ENCODE assay signal across 31 cellular contexts in the genomic region with DNA sequence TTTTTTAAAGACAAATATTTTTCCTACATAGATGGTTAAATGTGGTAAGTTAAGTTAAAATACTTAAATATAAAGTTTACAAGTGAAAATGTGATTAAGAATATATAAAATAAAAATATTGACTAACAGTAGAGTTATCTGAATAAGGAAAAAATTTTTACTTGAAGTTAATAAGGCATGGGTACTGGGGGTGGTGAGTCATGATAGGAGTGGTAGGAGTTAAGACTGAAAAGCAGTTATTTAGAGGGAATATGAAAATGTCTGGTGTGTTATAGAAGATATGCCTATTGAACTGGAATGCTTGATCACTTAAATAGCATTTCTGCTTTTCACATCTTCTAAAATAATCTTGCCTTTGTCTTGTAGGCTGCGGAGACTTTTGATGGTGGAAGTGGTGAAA.
DNase-seq lines count a peak whose midpoint lies in the region; ATAC-seq, FAIRE-seq and TF ChIP-seq lines count a peak whose summit lies in the region.
"Had no signal": no experiment of that assay in that cellular context is flagged by ENCODE, and none has a peak within 500 bp of the region (broad histone marks: within the 10 kb centered on the region; RNA-seq: fewer than 3 reads in every experiment).

No MANE protein-coding gene starts in this region.

- no peak overlapping the region for H3K27ac Mint-ChIP-seq in activated T-helper 17 cell treated with anti-CD3 and anti-CD28 coated beads, Interleukin-2, amount 50 U/mL, for 72 hours
- H3K27ac Mint-ChIP-seq: activated T-cell treated with anti-CD3 and anti-CD28 coated beads, Interleukin-2, amount 50 U/mL, for 24 hours; effector memory CD8-positive, alpha-beta T cell; immature natural killer cell; mesothelial cell of epicardium; natural killer cell treated with Interleukin-12 subunit alpha and Interleukin-12 subunit beta and Interleukin-15 and Interleukin-18, amount 100 ng/mL, for 72 hours had no signal

- TF ChIP-seq CTCF in BJ (IDR thresholded peaks at IDR 0.05; ENCODE audit: insufficient read depth, low read depth, low read length), result no peak
- no peak for TF ChIP-seq CTCF in choroid plexus epithelial cell (conservative IDR thresholded peaks at IDR 0.05; ENCODE audit: low read depth, low read length)

- FAIRE-seq in islet of Langerhans (lab: Jason Lieb, UNC), result peak; percentile 56
- FAIRE-seq: HepG2 had no signal

- DNase-seq in BJ (ENCODE audit: low read depth) (peak; percentile 2), LHCN-M2 (ENCODE audit: low read depth) (peak; percentile 32), choroid plexus epithelial cell (ENCODE audit: low read depth) (peak; percentile 28), MG63 (no peak), SW480 (ENCODE audit: low spot score) (no peak), NCI-H187 (lab: John Stamatoyannopoulos, UW) (no peak)
- DNase-seq: activated CD4-positive, alpha-beta T cell treated with anti-CD3 and anti-CD28 coated beads for 4 hours; activated CD8-positive, alpha-beta memory T cell treated with anti-CD3 and anti-CD28 coated beads for 24 hours; activated T-cell treated with anti-CD3 and anti-CD28 coated beads, Interleukin-2, amount 50 U/mL, for 24 hours; BE2C; DMS153; effector memory CD8-positive, alpha-beta T cell; GDM1; hypothalamus; immature natural killer cell; Kasumi-1; left ventricle myocardium superior; NCI-H1048; NCI-H1694 treated with DMSO at 0.1 percent for 48 hours; NCI-H524 treated with DMSO at 0.1 percent for 48 hours; SHP77; small intestine; stimulated activated CD4-positive, alpha-beta T cell treated with anti-CD3 and anti-CD28 coated beads, Interleukin-2, amount 100 ng/mL, for 24 hours; transverse colon had no signal

- H3K36me3 Mint-ChIP-seq in activated T-helper 17 cell treated with anti-CD3 and anti-CD28 coated beads, Interleukin-2, amount 50 U/mL, for 72 hours (ENCODE audit: low read depth), result peaks cover 31% of the 10 kb centered on the region

- ATAC-seq in activated T-helper 17 cell treated with anti-CD3 and anti-CD28 coated beads, Interleukin-2, amount 50 U/mL, for 72 hours (replicated peaks), result no peak
- ATAC-seq: effector memory CD8-positive, alpha-beta T cell; HepG2; left ventricle myocardium superior; natural killer cell treated with Interleukin-12 subunit alpha and Interleukin-12 subunit beta and Interleukin-15 and Interleukin-18, amount 100 ng/mL, for 72 hours had no signal

- CTCF ChIA-PET in BJ (lab: Yijun Ruan, JAX), result no interaction called here

- POLR2A ChIA-PET in BJ (lab: Charles Lee), result no interaction called here

- H3K4me3 ChIP-seq in BJ (ENCODE audit: low read depth, low read length) (no peak overlapping the region), choroid plexus epithelial cell (ENCODE audit: low read depth, low read length) (no peak overlapping the region), MG63 (no peak overlapping the region)
- H3K4me3 ChIP-seq: coronary artery, HAP-1, transverse colon had no signal

- H3K27me3 Mint-ChIP-seq in activated T-helper 17 cell treated with anti-CD3 and anti-CD28 coated beads, Interleukin-2, amount 50 U/mL, for 72 hours, result no peaks in the 10 kb centered on the region
- H3K27me3 Mint-ChIP-seq: activated T-cell treated with anti-CD3 and anti-CD28 coated beads, Interleukin-2, amount 50 U/mL, for 24 hours; effector memory CD8-positive, alpha-beta T cell; natural killer cell treated with Interleukin-12 subunit alpha and Interleukin-12 subunit beta and Interleukin-15 and Interleukin-18, amount 100 ng/mL, for 72 hours had no signal

- peaks cover 2% of the 10 kb centered on the region; the same call in 1 of the 2 replicates for H3K36me3 ChIP-seq in BJ (ENCODE audit: control insufficient read depth, insufficient read depth, low read length)
- H3K36me3 ChIP-seq in MG63, result no peaks in the 10 kb centered on the region
- H3K36me3 ChIP-seq: BE2C, HAP-1 had no signal

- H3K27me3 ChIP-seq in BJ (ENCODE audit: control insufficient read depth, insufficient read depth, low read length) (no peaks in the 10 kb centered on the region), MG63 (no peaks in the 10 kb centered on the region)
- H3K27me3 ChIP-seq: BE2C, transverse colon had no signal

- no peak overlapping the region for H3K4me3 Mint-ChIP-seq in activated T-helper 17 cell treated with anti-CD3 and anti-CD28 coated beads, Interleukin-2, amount 50 U/mL, for 72 hours
- H3K4me3 Mint-ChIP-seq: activated T-cell treated with anti-CD3 and anti-CD28 coated beads, Interleukin-2, amount 50 U/mL, for 24 hours; effector memory CD8-positive, alpha-beta T cell; immature natural killer cell; mesothelial cell of epicardium; natural killer cell treated with Interleukin-12 subunit alpha and Interleukin-12 subunit beta and Interleukin-15 and Interleukin-18, amount 100 ng/mL, for 72 hours had no signal

- H3K9me3 ChIP-seq in MG63, result no peaks in the 10 kb centered on the region
- H3K9me3 ChIP-seq: BE2C, HAP-1, transverse colon had no signal

- H3K9me3 Mint-ChIP-seq in activated T-helper 17 cell treated with anti-CD3 and anti-CD28 coated beads, Interleukin-2, amount 50 U/mL, for 72 hours, result no peaks in the 10 kb centered on the region
- H3K9me3 Mint-ChIP-seq: activated T-cell treated with anti-CD3 and anti-CD28 coated beads, Interleukin-2, amount 50 U/mL, for 24 hours; effector memory CD8-positive, alpha-beta T cell; immature natural killer cell; mesothelial cell of epicardium; natural killer cell treated with Interleukin-12 subunit alpha and Interleukin-12 subunit beta and Interleukin-15 and Interleukin-18, amount 100 ng/mL, for 72 hours had no signal

- no peaks in the 10 kb centered on the region for H3K4me1 Mint-ChIP-seq in activated T-helper 17 cell treated with anti-CD3 and anti-CD28 coated beads, Interleukin-2, amount 50 U/mL, for 72 hours

Comparison
In these comparisons a context has a peak if more than half of its experiments do, and no peak if none do; other contexts are left out.
1. DNase-seq: peak in BJ (single experiment), LHCN-M2 (single experiment) and choroid plexus epithelial cell (single experiment); none in MG63 (single experiment), SW480 (single experiment) and NCI-H187 (0 of 2).